Comparison of ENCODE assay signal across 24 cellular contexts in the genomic region with DNA sequence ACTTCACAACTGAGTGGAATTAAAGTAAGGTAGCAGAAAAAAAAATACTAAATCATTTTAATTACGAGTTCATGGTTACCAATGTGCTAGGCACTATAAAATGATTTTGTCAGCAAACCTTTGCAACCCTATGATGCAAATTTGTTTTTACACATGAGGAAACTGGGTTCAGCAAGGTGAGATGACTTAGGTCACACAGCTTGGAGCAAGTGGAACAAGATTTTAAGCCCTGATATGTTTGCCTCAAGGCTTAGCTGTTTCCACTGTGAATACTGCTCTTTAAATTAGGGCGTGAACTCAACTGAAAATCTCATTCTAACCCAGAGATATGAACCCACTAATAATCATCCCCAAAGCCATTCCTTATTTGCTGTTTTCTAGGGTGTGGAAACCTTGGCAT.
DNase-seq lines count a peak whose midpoint lies in the region; ATAC-seq, FAIRE-seq and TF ChIP-seq lines count a peak whose summit lies in the region.
"Had no signal": no experiment of that assay in that cellular context is flagged by ENCODE, and none has a peak within 500 bp of the region (broad histone marks: within the 10 kb centered on the region; RNA-seq: fewer than 3 reads in every experiment).

No MANE protein-coding gene starts in this region.

- H3K4me2 ChIP-seq in A549: no peak overlapping the region
- H3K4me2 ChIP-seq in H1 (ENCODE audit: insufficient read depth in 1 of 2, low read depth in 2 of 2, low read length in 2 of 2): no peak overlapping the region
- H3K4me2 ChIP-seq: BLaER1 treated with 17β-estradiol and CSF1 and Interleukin-3, amounts not matched to agents 10 nM and 100 nM had no signal

- no peak overlapping the region for H2AK5ac ChIP-seq in H1 (ENCODE audit: low read depth, low read length)

- no peak for ATAC-seq in A549
- ATAC-seq: HCT116 had no signal

- no peak for TF ChIP-seq POLR2A in A549 (IDR thresholded peaks at IDR 0.05; ENCODE audit: low read length)
- TF ChIP-seq POLR2A in H1 (IDR thresholded peaks at IDR 0.05; ENCODE audit: control extremely low read depth in 1 of 2, low read depth in 2 of 2, low read length in 2 of 2): no peak
- TF ChIP-seq POLR2A in esophagus squamous epithelium (IDR thresholded peaks at IDR 0.05): no peak

- WGBS in A549 (ENCODE audit: missing lambda C conversion rate): 84% methylated on average over 2 of the region's 2 CpGs
- 84% methylated on average over 2 of the region's 2 CpGs; no CpG with 5 or more reads in 1 of the 2 experiments for WGBS in H1 (ENCODE audit: extremely low coverage in 1 of 2, insufficient coverage in 1 of 2, insufficient read length in 1 of 2, insufficient replicate concordance in 2 of 2, low coverage in 1 of 2, low lambda C conversion rate in 2 of 2, missing lambda C conversion rate in 1 of 2), 2 experiments
- 65 to 86% methylated on average over 2 of the region's 2 CpGs for WGBS in esophagus squamous epithelium, 2 donors

- no peak overlapping the region for H3K4ac ChIP-seq in H1 (replicated peaks; ENCODE audit: insufficient read length, low read depth, low read length)

- TF ChIP-seq EP300 in A549 (IDR thresholded peaks at IDR 0.05): no peak
- TF ChIP-seq EP300 in H1 (IDR thresholded peaks at IDR 0.05; ENCODE audit: borderline replicate concordance in 1 of 2, low read depth in 2 of 2, low read length in 2 of 2): no peak

- no peak overlapping the region for H3K4me3 ChIP-seq in A549
- H3K4me3 ChIP-seq in H1 (ENCODE audit: extremely low read depth in 1 of 4, insufficient read depth in 2 of 4, low read depth in 3 of 4, low read length in 4 of 4): no peak overlapping the region
- H3K4me3 ChIP-seq in esophagus squamous epithelium: no peak overlapping the region
- H3K4me3 ChIP-seq: BLaER1 treated with 17β-estradiol and CSF1 and Interleukin-3, amounts not matched to agents 10 nM and 100 nM had no signal

- H3K14ac ChIP-seq in H1 (ENCODE audit: insufficient read length): no peak overlapping the region

- H2BK20ac ChIP-seq in H1 (ENCODE audit: low read length): no peak overlapping the region

- H4K20me1 ChIP-seq in H1 (replicated peaks in 1 of 2; ENCODE audit: control insufficient read depth in 1 of 2, insufficient read depth in 2 of 2, low read length in 2 of 2): no peaks in the 10 kb centered on the region
- H4K20me1 ChIP-seq: BLaER1 treated with 17β-estradiol and CSF1 and Interleukin-3, amounts not matched to agents 10 nM and 100 nM had no signal

- H3K23ac ChIP-seq in H1 (ENCODE audit: insufficient read length): no peak overlapping the region

- no peak overlapping the region for H4K91ac ChIP-seq in H1 (replicated peaks; ENCODE audit: insufficient read length, low read length)

- H2BK12ac ChIP-seq in H1 (ENCODE audit: low read depth, low read length): no peak overlapping the region

- no peak overlapping the region for H2BK5ac ChIP-seq in H1 (ENCODE audit: low read depth, low read length)

- no peak overlapping the region for H3K18ac ChIP-seq in H1 (ENCODE audit: extremely low read depth, low read length)

- H3K23me2 ChIP-seq in H1 (ENCODE audit: low read depth, low read length): no peaks in the 10 kb centered on the region

- POLR2A ChIA-PET in A549 (lab: Yijun Ruan, JAX): no interaction called here
- POLR2A ChIA-PET in H1 (lab: Charles Lee; ENCODE audit: partially characterized antibody): no interaction called here

- no peak overlapping the region for H3K9ac ChIP-seq in H1 (replicated peaks in 1 of 4; ENCODE audit: extremely low read depth in 1 of 4, low read depth in 3 of 4, low read length in 3 of 4)
- H3K9ac ChIP-seq: BLaER1 treated with 17β-estradiol and CSF1 and Interleukin-3, amounts not matched to agents 10 nM and 100 nM had no signal

- no peaks in the 10 kb centered on the region for H3K9me3 ChIP-seq in A549
- peaks cover 0 to 12% of the 10 kb centered on the region in 2 experiments; a peak in 2 of 4 replicates for H3K9me3 ChIP-seq in H1 (ENCODE audit: insufficient read depth in 2 of 2, low read depth in 1 of 2, low read length in 1 of 2)
- no peaks in the 10 kb centered on the region for H3K9me3 ChIP-seq in esophagus squamous epithelium
- H3K9me3 ChIP-seq: BE2C had no signal

- H3K79me1 ChIP-seq in H1 (ENCODE audit: low read depth, low read length): no peaks in the 10 kb centered on the region

- no peak for FAIRE-seq in A549 (lab: Jason Lieb, UNC)
- no peak for FAIRE-seq in H1 (lab: Jason Lieb, UNC)
- FAIRE-seq: A204.1, D721Med, GM12891, GM18507 had no signal

- no peak overlapping the region for H3K56ac ChIP-seq in H1 (replicated peaks; ENCODE audit: insufficient read length, low read depth, low read length)

- H3K27me3 ChIP-seq in H1 (replicated peaks in 1 of 4; ENCODE audit: control insufficient read depth in 3 of 4, extremely low read depth in 1 of 4, insufficient read depth in 3 of 4, low read length in 3 of 4): peaks cover 0 to 3% (median 0%) of the 10 kb centered on the region in 4 experiments; a peak in 1 of 7 replicates
- no peaks in the 10 kb centered on the region for H3K27me3 ChIP-seq in esophagus squamous epithelium
- H3K27me3 ChIP-seq: BLaER1 treated with 17β-estradiol and CSF1 and Interleukin-3, amounts not matched to agents 10 nM and 100 nM had no signal

- H2BK120ac ChIP-seq in H1 (replicated peaks; ENCODE audit: low read depth, low read length): no peak overlapping the region

- no peak overlapping the region for H4K8ac ChIP-seq in H1 (ENCODE audit: extremely low read depth, insufficient read depth, low read length)

- H3K36me3 ChIP-seq in H1 (ENCODE audit: control insufficient read depth in 2 of 4, insufficient read depth in 4 of 4, low read length in 3 of 4) (no peaks in the 10 kb centered on the region), esophagus squamous epithelium (no peaks in the 10 kb centered on the region)
- H3K36me3 ChIP-seq: BE2C; BLaER1 treated with 17β-estradiol and CSF1 and Interleukin-3, amounts not matched to agents 10 nM and 100 nM had no signal

- H3K27ac ChIP-seq in A549 (peak overlapping the region; percentile 12 to 72; a peak in 4 of 6 replicates), H1 (ENCODE audit: low read depth, low read length) (no peak overlapping the region), esophagus squamous epithelium (peak overlapping the region in 3 of 4 donors; percentile 31 to 74 (median 64))
- H3K27ac ChIP-seq: 22Rv1; BLaER1 treated with 17β-estradiol and CSF1 and Interleukin-3, amounts not matched to agents 10 nM and 100 nM had no signal

- no peak overlapping the region for H2BK15ac ChIP-seq in H1 (ENCODE audit: low read length)

- no peak overlapping the region for H4K5ac ChIP-seq in H1 (ENCODE audit: insufficient read length, low read depth, low read length)

- 0 out of 2 replicates have a peak overlapping the region, but pooled peaks have one; percentile 38 for H2AFZ ChIP-seq in H1 (ENCODE audit: low read length)

- H3K4me1 ChIP-seq in A549 (peaks cover 9% of the 10 kb centered on the region), H1 (replicated peaks in 1 of 4; ENCODE audit: control insufficient read depth in 3 of 4, insufficient read depth in 4 of 4, low read length in 3 of 4) (no peaks in the 10 kb centered on the region), esophagus squamous epithelium (peaks cover 0 to 23% (median 4%) of the 10 kb centered on the region in 3 donors)
- H3K4me1 ChIP-seq: BE2C; BLaER1 treated with 17β-estradiol and CSF1 and Interleukin-3, amounts not matched to agents 10 nM and 100 nM had no signal

- no peaks in the 10 kb centered on the region for H3K79me2 ChIP-seq in H1 (ENCODE audit: control insufficient read depth in 1 of 2, insufficient read depth in 2 of 2, low read length in 2 of 2)

- intact Hi-C loops in esophagus squamous epithelium (cut with DNase I): loop anchor here (5.0 kb wide), 1 partner anchor 267 kb away; no protein-coding TSS in a partner anchor
- intact Hi-C loops in head of caudate nucleus (cut with DNase I): loop anchor here (10.0 kb wide), 1 partner anchor 265 kb away; no protein-coding TSS in a partner anchor

- CTCF ChIA-PET in A549 (lab: Yijun Ruan, JAX): no interaction called here
- CTCF ChIA-PET in H1 (lab: Charles Lee; ENCODE audit: partially characterized antibody): interaction anchor here (0.8 to 1.9 kb wide), 3 partner anchors 33 to 343 kb away, joined by 3 to 5 read pairs (median 3); no protein-coding TSS in a partner anchor

- no peak for DNase-seq in A549 (ENCODE audit: low read depth in 1 of 2, low spot score in 1 of 2)
- DNase-seq in H1 (ENCODE audit: low read depth in 1 of 2, low spot score in 2 of 2): no peak
- DNase-seq in esophagus squamous epithelium (lab: John Stamatoyannopoulos, UW): no peak
- DNase-seq in renal cortical epithelial cell (ENCODE audit: low read depth): peak; percentile 22
- DNase-seq in hypothalamus (lab: John Stamatoyannopoulos, UW): no peak
- DNase-seq in NCI-H128 (lab: John Stamatoyannopoulos, UW; ENCODE audit: unreplicated experiment): no peak
- no peak for DNase-seq in head of caudate nucleus
- DNase-seq: ACHN; AML-193; BE2C; CD4-positive, alpha-beta T cell; CD8-positive, alpha-beta memory T cell; DMS 273 treated with DMSO at 0.1 percent for 48 hours; DMS53; DMS79 treated with DMSO at 0.1 percent for 48 hours; GF-D8; H9 had no signal

- no peak for TF ChIP-seq CTCF in A549 (IDR thresholded peaks at IDR 0.05)
- no peak for TF ChIP-seq CTCF in H1 (IDR thresholded peaks at IDR 0.05; ENCODE audit: control extremely low read depth in 1 of 3, insufficient read depth in 1 of 3, low read depth in 1 of 3, low read length in 3 of 3)
- no peak for TF ChIP-seq CTCF in esophagus squamous epithelium (IDR thresholded peaks at IDR 0.05)

- TF ChIP-seq RAD21 in A549 (conservative IDR thresholded peaks at IDR 0.05 in 1 of 2, IDR thresholded peaks at IDR 0.05 in 1 of 2): no peak
- no peak for TF ChIP-seq RAD21 in H1 (IDR thresholded peaks at IDR 0.05 in 1 of 2, conservative IDR thresholded peaks at IDR 0.05 in 1 of 2; ENCODE audit: low read depth in 2 of 2, low read length in 2 of 2)

TF ChIP-seq in A549, 52 proteins besides CTCF, POLR2A, EP300 and RAD21 (continues in another document):
- TF ChIP-seq MAFK (IDR thresholded peaks at IDR 0.05; ENCODE audit: partially characterized antibody) (no peak), USF2 (IDR thresholded peaks at IDR 0.05) (no peak)

TF ChIP-seq in H1, 55 proteins besides CTCF, POLR2A, EP300 and RAD21:
- TF ChIP-seq RNF2 (IDR thresholded peaks at IDR 0.05; ENCODE audit: borderline replicate concordance, low read depth, low read length, missing control alignments, poor library complexity, severe bottlenecking) (no peak), JUND (IDR thresholded peaks at IDR 0.05; ENCODE audit: low read length) (no peak)
TF ChIP-seq in H1: peak in this region for 0.
